In the genomic region with DNA sequence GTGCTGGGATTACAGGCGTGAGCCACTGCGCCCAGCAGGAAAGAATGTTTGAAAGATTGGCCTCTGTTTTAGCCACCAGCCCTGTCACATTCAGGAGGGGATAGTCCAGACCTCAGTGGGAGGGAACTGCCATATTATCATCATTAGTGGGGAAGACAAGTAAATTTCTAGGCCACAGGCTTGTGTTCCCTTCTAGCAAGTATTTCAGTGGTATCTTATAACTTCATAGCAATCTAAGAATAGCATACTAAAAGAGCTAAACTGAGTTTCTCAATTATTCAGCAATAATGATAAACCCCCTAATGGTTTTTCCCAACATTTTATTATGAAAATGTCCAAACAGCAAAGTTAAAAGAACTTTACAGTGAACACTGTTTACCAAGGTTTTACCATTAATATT, we compare ENCODE assay signal across 29 cellular contexts.
"Had no signal": no experiment of that assay in that cellular context is flagged by ENCODE, and none has a peak within 500 bp of the region (broad histone marks: within the 10 kb centered on the region; RNA-seq: fewer than 3 reads in every experiment).

No MANE protein-coding gene starts in this region.

- H3K4me3 ChIP-seq: stomach, suprapubic skin, testis, thoracic aorta, thyroid gland, tibial artery, tibial nerve, transverse colon, upper lobe of left lung, upper lobe of right lung, uterus, vagina had no signal

- H3K36me3 ChIP-seq: thyroid gland, uterus had no signal

- ATAC-seq: stimulated activated effector memory CD8-positive, alpha-beta T cell treated with anti-CD3 and anti-CD28 coated beads, Interleukin-12 subunit alpha, Interleukin-12 subunit beta, amount 100 ng/mL, for 72 hours; stimulated activated memory B cell treated with anti-CD40 and anti-IgM and Interleukin-4, amounts not matched to agents 10 μg/mL and 1 μg/mL and 100 μg/mL, for 72 hours; stimulated activated naive B cell treated with anti-CD40 and anti-IgM and Interleukin-4, amounts not matched to agents 10 μg/mL and 1 μg/mL and 100 μg/mL, for 72 hours; stimulated activated naive CD8-positive, alpha-beta T cell treated with anti-CD3 and anti-CD28 coated beads, Interleukin-15, amount 100 ng/mL, for 72 hours; stimulated activated naive CD8-positive, alpha-beta T cell treated with anti-CD3 and anti-CD28 coated beads, Interleukin-15, Interleukin-2, amounts not matched to agents 100 U/mL and 50 U/mL, for 24 hours; upper lobe of right lung had no signal

- H3K27ac ChIP-seq: stomach, suprapubic skin, testis, thoracic aorta, thyroid gland, tibial artery, tibial nerve, transverse colon, upper lobe of left lung, upper lobe of right lung, uterus, vagina had no signal

- H3K4me1 ChIP-seq: stomach, suprapubic skin, testis, thyroid gland, tibial artery, tibial nerve, upper lobe of left lung, upper lobe of right lung, uterus, vagina had no signal

- DNase-seq: stimulated activated CD4-positive, alpha-beta T cell treated with anti-CD3 and anti-CD28 coated beads, Interleukin-2, amount 100 ng/mL, for 48 hours; stimulated activated CD4-positive, alpha-beta T cell treated with anti-CD3 and anti-CD28 coated beads, Interleukin-4, amount 100 ng/mL, for 1 hour; stimulated activated CD4-positive, alpha-beta T cell treated with anti-CD3 and anti-CD28 coated beads, Interleukin-4, amount 100 ng/mL, for 24 hours; stimulated activated CD4-positive, alpha-beta T cell treated with anti-CD3 and anti-CD28 coated beads, Interleukin-4, amount 100 ng/mL, for 4 hours; stimulated activated CD8-positive, alpha-beta memory T cell treated with anti-CD3 and anti-CD28 coated beads, Interleukin-4, amount 100 ng/mL, for 48 hours; stimulated activated naive B cell treated with anti-CD40 and anti-IgM and Interleukin-4, amounts not matched to agents 10 μg/mL and 1 μg/mL and 100 μg/mL, for 72 hours; stimulated activated naive CD4-positive, alpha-beta T cell; stimulated activated naive CD4-positive, alpha-beta T cell treated with Interleukin-2 at 50 U/mL for 16 hours; stimulated activated naive CD8-positive, alpha-beta T cell treated with anti-CD3 and anti-CD28 coated beads, Interleukin-15, amount 100 ng/mL, for 72 hours; stimulated activated naive CD8-positive, alpha-beta T cell treated with anti-CD3 and anti-CD28 coated beads, Interleukin-15, Interleukin-2, amounts not matched to agents 100 U/mL and 50 U/mL, for 24 hours; stomach; substantia nigra; testis; thyroid gland; tibial artery; transverse colon; trophoblast cell; upper lobe of left lung; upper lobe of right lung; uterus had no signal

- FAIRE-seq: urothelium cell line had no signal

- H3K4me1 Mint-ChIP-seq: stimulated activated effector memory CD8-positive, alpha-beta T cell treated with anti-CD3 and anti-CD28 coated beads, Interleukin-12 subunit alpha, Interleukin-12 subunit beta, amount 100 ng/mL, for 72 hours; stimulated activated memory B cell treated with anti-CD40 and anti-IgM and Interleukin-4, amounts not matched to agents 10 μg/mL and 1 μg/mL and 100 μg/mL, for 72 hours; stimulated activated naive B cell treated with anti-CD40 and anti-IgM and Interleukin-4, amounts not matched to agents 10 μg/mL and 1 μg/mL and 100 μg/mL, for 72 hours; stimulated activated naive CD8-positive, alpha-beta T cell treated with anti-CD3 and anti-CD28 coated beads, Interleukin-15, amount 100 ng/mL, for 72 hours had no signal

- H3K27me3 Mint-ChIP-seq: stimulated activated memory B cell treated with anti-CD40 and anti-IgM and Interleukin-4, amounts not matched to agents 10 μg/mL and 1 μg/mL and 100 μg/mL, for 72 hours; stimulated activated naive B cell treated with anti-CD40 and anti-IgM and Interleukin-4, amounts not matched to agents 10 μg/mL and 1 μg/mL and 100 μg/mL, for 72 hours; stimulated activated naive CD8-positive, alpha-beta T cell treated with anti-CD3 and anti-CD28 coated beads, Interleukin-15, amount 100 ng/mL, for 72 hours; stimulated activated naive CD8-positive, alpha-beta T cell treated with anti-CD3 and anti-CD28 coated beads, Interleukin-15, Interleukin-2, amounts not matched to agents 100 ng/mL and 50 ng/mL, for 24 hours; type B pancreatic cell had no signal

- H3K27ac Mint-ChIP-seq: stimulated activated effector memory CD8-positive, alpha-beta T cell treated with anti-CD3 and anti-CD28 coated beads, Interleukin-12 subunit alpha, Interleukin-12 subunit beta, amount 100 ng/mL, for 72 hours; stimulated activated memory B cell treated with anti-CD40 and anti-IgM and Interleukin-4, amounts not matched to agents 10 μg/mL and 1 μg/mL and 100 μg/mL, for 72 hours; stimulated activated naive B cell treated with anti-CD40 and anti-IgM and Interleukin-4, amounts not matched to agents 10 μg/mL and 1 μg/mL and 100 μg/mL, for 72 hours; stimulated activated naive CD8-positive, alpha-beta T cell treated with anti-CD3 and anti-CD28 coated beads, Interleukin-15, amount 100 ng/mL, for 72 hours; stimulated activated naive CD8-positive, alpha-beta T cell treated with anti-CD3 and anti-CD28 coated beads, Interleukin-15, Interleukin-2, amounts not matched to agents 100 ng/mL and 50 ng/mL, for 24 hours; type B pancreatic cell had no signal

- H3K9me3 Mint-ChIP-seq: stimulated activated effector memory CD8-positive, alpha-beta T cell treated with anti-CD3 and anti-CD28 coated beads, Interleukin-12 subunit alpha, Interleukin-12 subunit beta, amount 100 ng/mL, for 72 hours; stimulated activated memory B cell treated with anti-CD40 and anti-IgM and Interleukin-4, amounts not matched to agents 10 μg/mL and 1 μg/mL and 100 μg/mL, for 72 hours; stimulated activated naive CD8-positive, alpha-beta T cell treated with anti-CD3 and anti-CD28 coated beads, Interleukin-15, amount 100 ng/mL, for 72 hours; stimulated activated naive CD8-positive, alpha-beta T cell treated with anti-CD3 and anti-CD28 coated beads, Interleukin-15, Interleukin-2, amounts not matched to agents 100 ng/mL and 50 ng/mL, for 24 hours; type B pancreatic cell had no signal

- H3K27me3 ChIP-seq: stomach, suprapubic skin, testis, thyroid gland, tibial artery, tibial nerve, transverse colon, upper lobe of left lung, upper lobe of right lung, uterus, vagina had no signal

- H3K4me3 Mint-ChIP-seq: stimulated activated effector memory CD8-positive, alpha-beta T cell treated with anti-CD3 and anti-CD28 coated beads, Interleukin-12 subunit alpha, Interleukin-12 subunit beta, amount 100 ng/mL, for 72 hours; stimulated activated memory B cell treated with anti-CD40 and anti-IgM and Interleukin-4, amounts not matched to agents 10 μg/mL and 1 μg/mL and 100 μg/mL, for 72 hours; stimulated activated naive B cell treated with anti-CD40 and anti-IgM and Interleukin-4, amounts not matched to agents 10 μg/mL and 1 μg/mL and 100 μg/mL, for 72 hours; stimulated activated naive CD8-positive, alpha-beta T cell treated with anti-CD3 and anti-CD28 coated beads, Interleukin-15, amount 100 ng/mL, for 72 hours; stimulated activated naive CD8-positive, alpha-beta T cell treated with anti-CD3 and anti-CD28 coated beads, Interleukin-15, Interleukin-2, amounts not matched to agents 100 ng/mL and 50 ng/mL, for 24 hours; type B pancreatic cell had no signal

- H3K9me3 ChIP-seq: suprapubic skin, testis, thoracic aorta, thyroid gland, tibial artery, tibial nerve, transverse colon, upper lobe of left lung, upper lobe of right lung, uterus, vagina had no signal
